In the genomic region with DNA sequence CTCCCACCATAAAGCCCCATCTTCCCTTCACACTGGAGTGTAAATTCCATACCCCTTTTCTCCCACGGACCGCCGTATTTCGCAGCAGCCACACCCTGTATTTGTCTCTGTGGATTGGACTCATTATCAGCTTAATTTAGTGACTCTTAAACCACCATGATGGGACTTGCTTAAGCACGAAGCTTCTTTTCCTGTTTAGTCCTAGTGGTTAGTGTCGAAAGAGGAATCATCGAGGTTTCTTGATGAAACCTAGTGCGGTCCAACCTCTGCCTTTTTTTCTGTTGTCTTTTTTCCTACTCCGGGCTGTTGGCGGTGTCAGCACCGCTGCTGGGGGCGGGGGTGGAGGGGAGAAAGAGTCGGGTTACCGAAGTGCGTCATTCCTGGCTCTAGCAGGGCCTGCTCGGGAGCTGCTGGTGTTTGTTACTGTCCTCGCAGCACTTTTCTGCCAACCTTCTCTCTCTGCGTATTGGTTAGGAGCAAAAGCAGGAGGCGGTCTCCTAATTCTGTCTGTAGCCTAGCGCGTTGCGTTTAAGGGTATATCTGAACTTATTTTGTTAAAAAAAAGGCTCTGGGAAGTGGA, we compare ENCODE assay signal across 8 cellular contexts.
DNase-seq lines count a peak whose midpoint lies in the region; ATAC-seq lines count a peak whose summit lies in the region.

No MANE protein-coding gene starts in this region.

- no peaks in the 10 kb centered on the region for H3K27me3 ChIP-seq in layer of hippocampus (ENCODE audit: control insufficient read depth, insufficient read depth, low read length)

- DNase-seq in AML-193 (lab: John Stamatoyannopoulos, UW), result peak; percentile 75 to 77
- DNase-seq in NCI-H524 (lab: John Stamatoyannopoulos, UW), result peak; percentile 88 to 92
- peak; percentile 78 to 83 for DNase-seq in activated CD4-positive, alpha-beta T cell treated with anti-CD3 and anti-CD28 coated beads for 4 hours
- DNase-seq in stimulated activated CD4-positive, alpha-beta T cell treated with anti-CD3 and anti-CD28 coated beads, Interleukin-1b, Interleukin-23, amount 100 ng/mL, for 24 hours (ENCODE audit: low read depth in 4 of 4, low spot score in 1 of 4), result peak in 3 of 4 experiments; percentile 43 to 74 (median 66)

- H3K27ac ChIP-seq in cingulate gyrus (ENCODE audit: low read depth, low read length), result peak overlapping the region; percentile 86
- H3K27ac ChIP-seq in layer of hippocampus (ENCODE audit: low read depth, low read length), result peak overlapping the region; percentile 98

- ATAC-seq in GM19324 (IDR thresholded peaks at IDR 0.05; ENCODE audit: low FRiP score, unreplicated experiment) (peak; percentile 45), HG03460 (IDR thresholded peaks at IDR 0.05; ENCODE audit: unreplicated experiment) (peak; percentile 51)

Comparison
In these comparisons a context has a peak if more than half of its experiments do, and no peak if none do; other contexts are left out.
1. Peak in every context shown above with its lines: DNase-seq, ATAC-seq and H3K27ac ChIP-seq.